ENCODE assay signal across 7 cellular contexts in the genomic region with DNA sequence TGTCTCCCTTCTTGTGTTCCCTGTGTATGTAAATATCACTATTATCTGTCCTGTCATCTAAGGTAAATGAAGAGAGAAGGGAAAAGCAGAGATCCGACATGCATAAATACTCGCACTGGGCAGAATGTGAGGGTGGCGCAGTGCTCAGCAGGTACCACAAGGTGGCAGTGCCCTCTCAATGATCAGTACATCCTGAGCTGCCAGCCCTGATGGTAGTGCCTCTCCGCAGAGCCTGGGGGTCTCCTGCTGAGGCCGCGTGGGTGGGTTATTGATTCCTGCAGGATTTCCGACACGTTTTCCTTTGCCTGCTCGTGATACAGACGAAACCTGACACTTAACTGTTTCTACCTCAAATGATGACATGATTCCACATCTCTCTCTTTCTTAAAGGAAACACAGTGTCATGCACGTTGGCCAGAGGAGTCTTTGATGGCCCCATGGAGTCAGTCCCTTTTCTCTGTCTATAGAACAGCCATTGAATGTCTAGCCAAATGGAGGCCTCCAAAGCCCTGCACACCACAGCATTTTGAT. TPM values are rescaled to one million over a fixed set of nuclear protein-coding genes. Genes with fewer than 3 reads are reported as not detected.
DNase-seq lines count a peak whose midpoint lies in the region; ATAC-seq lines count a peak whose summit lies in the region.

No MANE protein-coding gene starts in this region.

- intact Hi-C loops in sciatic nerve (cut with DNase I) = loop anchor here (5.0 to 10.0 kb wide), 2 partner anchors 110 to 273 kb away; no protein-coding TSS in a partner anchor

- ATAC-seq in GM18498 (IDR thresholded peaks at IDR 0.05; ENCODE audit: unreplicated experiment) = peak; percentile 94
- peak; percentile 91 for ATAC-seq in HG02588 (IDR thresholded peaks at IDR 0.05; ENCODE audit: unreplicated experiment)
- peak; percentile 91 for ATAC-seq in sciatic nerve

- peak; percentile 67 for DNase-seq in NAMALWA (ENCODE audit: low spot score)
- DNase-seq in SW480 (ENCODE audit: low spot score) = peak; percentile 53
- peak; percentile 34 for DNase-seq in amniotic epithelial cell (ENCODE audit: low read depth)
- DNase-seq in hepatic stellate cell (ENCODE audit: low spot score) = peak; percentile 58
- peak; percentile 83 for DNase-seq in sciatic nerve (ENCODE audit: low spot score)

RNA-seq across cellular contexts. Expression of a gene that starts 19.8 kb away (rescaled TPM):
- 2.4 TPM for total RNA-seq in sciatic nerve

RNA-seq across cellular contexts. Expression of a gene that starts 23.3 kb away (rescaled TPM):
- total RNA-seq in sciatic nerve = not detected

RNA-seq across cellular contexts. Expression of a gene that starts 39.3 kb away (rescaled TPM):
- total RNA-seq in sciatic nerve = not detected

Comparison
In these comparisons a context has a peak if more than half of its experiments do, and no peak if none do; other contexts are left out.
1. Peak in every context shown above with its lines: DNase-seq and ATAC-seq.